Comparison of ENCODE assay signal across 8 cellular contexts in genomic region chr12:48156648-48157015, GRCh38. TPM values are rescaled to one million over a fixed set of nuclear protein-coding genes. Genes with fewer than 3 reads are reported as not detected.
DNase-seq lines count a peak whose midpoint lies in the region; ATAC-seq and TF ChIP-seq lines count a peak whose summit lies in the region.

No MANE protein-coding gene starts in this region.

- no peak for DNase-seq in cardiac muscle cell (ENCODE audit: low read depth in 1 of 2, low spot score in 1 of 2)
- no peak for DNase-seq in Right ventricle myocardium inferior (ENCODE audit: missing footprints)
- no peak for DNase-seq in lung (ENCODE audit: low spot score)
- no peak for DNase-seq in upper lobe of left lung
- DNase-seq in NOMO-1 treated with DMSO at 0.1 percent for 48 hours (lab: John Stamatoyannopoulos, UW; ENCODE audit: unreplicated experiment) = no peak
- DNase-seq in cerebellar cortex (ENCODE audit: low spot score) = no peak

- no peaks in the 10 kb centered on the region for H3K9me3 ChIP-seq in cardiac muscle cell (ENCODE audit: low read depth)
- no peaks in the 10 kb centered on the region for H3K9me3 ChIP-seq in lung (ENCODE audit: control insufficient read depth in 2 of 2, insufficient read depth in 1 of 2, low read length in 1 of 2)
- H3K9me3 ChIP-seq in upper lobe of left lung = no peaks in the 10 kb centered on the region

- no peaks in the 10 kb centered on the region for H3K9me3 Mint-ChIP-seq in brain

- H3K27me3 Mint-ChIP-seq in brain = peaks cover 5% of the 10 kb centered on the region

- H3K4me1 ChIP-seq in cardiac muscle cell (ENCODE audit: low read depth) (peaks cover 14% of the 10 kb centered on the region), lung (ENCODE audit: control insufficient read depth in 2 of 2, insufficient read depth in 2 of 2, low read length in 2 of 2) (peaks cover 3 to 4% of the 10 kb centered on the region in 2 donors), upper lobe of left lung (peaks cover 6 to 20% (median 9%) of the 10 kb centered on the region in 4 donors)

- H3K4me3 ChIP-seq in cardiac muscle cell (peak overlapping the region; percentile 88), lung (peak overlapping the region; percentile 85), upper lobe of left lung (peak overlapping the region; percentile 95 to 98 (median 96))

- H3K27me3 ChIP-seq in cardiac muscle cell (no peaks in the 10 kb centered on the region), lung (ENCODE audit: control insufficient read depth, insufficient read depth) (no peaks in the 10 kb centered on the region), upper lobe of left lung (no peaks in the 10 kb centered on the region)

- TF ChIP-seq EP300 in upper lobe of left lung (IDR thresholded peaks at IDR 0.05) = no peak

- no peaks in the 10 kb centered on the region for H3K36me3 ChIP-seq in cardiac muscle cell
- H3K36me3 ChIP-seq in lung (ENCODE audit: control insufficient read depth in 2 of 2, insufficient read depth in 2 of 2, low read length in 2 of 2) = peaks cover 0 to 5% of the 10 kb centered on the region in 2 donors
- peaks cover 1 to 19% (median 10%) of the 10 kb centered on the region in 4 donors for H3K36me3 ChIP-seq in upper lobe of left lung

- peak overlapping the region; percentile 89 to 100 (median 99) for H3K27ac Mint-ChIP-seq in brain

- ATAC-seq in Right ventricle myocardium inferior (no peak), lung (ENCODE audit: insufficient read depth, low FRiP score) (no peak), upper lobe of left lung (ENCODE audit: low FRiP score in 2 of 2) (no peak), HG03159 (IDR thresholded peaks at IDR 0.05; ENCODE audit: unreplicated experiment) (no peak)

- peak overlapping the region; percentile 95 to 98 (median 98) for H3K4me3 Mint-ChIP-seq in brain

- peaks cover 54% of the 10 kb centered on the region for H3K4me1 Mint-ChIP-seq in brain

- 29 to 32% methylated on average over 8 of the region's 8 CpGs for WGBS in lung, 2 donors
- 24 to 26% methylated on average over 8 of the region's 8 CpGs for WGBS in upper lobe of left lung, 2 donors

- no peak for TF ChIP-seq CTCF in cardiac muscle cell (IDR thresholded peaks at IDR 0.05; ENCODE audit: low read depth, low read length)
- no peak for TF ChIP-seq CTCF in brain (conservative IDR thresholded peaks at IDR 0.05)
- no peak for TF ChIP-seq CTCF in lung (IDR thresholded peaks at IDR 0.05; ENCODE audit: control extremely low read depth, extremely low read depth)
- TF ChIP-seq CTCF in upper lobe of left lung (IDR thresholded peaks at IDR 0.05) = no peak

- TF ChIP-seq POLR2A in upper lobe of left lung (IDR thresholded peaks at IDR 0.05) = no peak

- H3K27ac ChIP-seq in cardiac muscle cell (peak overlapping the region; percentile 88), lung (ENCODE audit: low read depth in 1 of 2, low read length in 1 of 2) (peak overlapping the region; percentile 82 to 90), upper lobe of left lung (peak overlapping the region; percentile 78 to 91 (median 90))

- peaks cover 23% of the 10 kb centered on the region for H3K36me3 Mint-ChIP-seq in brain

- intact Hi-C loops in Right ventricle myocardium inferior (cut with DNase I) = loop anchor here (1.0 to 2.0 kb wide), 2 partner anchors 38 to 50 kb away; partner anchors contain the start of genes PFKM and SENP1

RNA-seq across cellular contexts. Expression of gene ASB8, which starts 0.7 kb away (rescaled TPM):
- total RNA-seq in cardiac muscle cell (41.2 and 47.9 TPM in 2 replicates), Right ventricle myocardium inferior (80.7 TPM), lung (10 to 100 TPM; 34.4 to 55.1 TPM), upper lobe of left lung (10 to 100 TPM; 17.8 to 36.5 (median 30.6) TPM)
- polyA plus RNA-seq in cardiac muscle cell (53.0 and 62.0 TPM in 2 replicates), brain (ENCODE audit: insufficient read depth, low read depth, low replicate concordance) (26.6 TPM), lung (10 to 100 TPM; 12.0 to 19.3 TPM)

RNA-seq across cellular contexts. Expression of gene CCDC184, which starts 26.8 kb away (rescaled TPM):
- total RNA-seq in cardiac muscle cell (0.45 and 1.7 TPM in 2 replicates), Right ventricle myocardium inferior (1.0 TPM), lung (1 to 10 TPM in 1 of 2 donors, under 1 TPM in 1; 0.51 to 3.0 TPM), upper lobe of left lung (1 to 10 TPM in 2 of 6 donors, under 1 TPM in 4; 0.17 to 1.3 (median 0.93) TPM)
- polyA plus RNA-seq in cardiac muscle cell (not detected in 2 replicates), brain (ENCODE audit: insufficient read depth, low read depth, low replicate concordance) (8.9 TPM), lung (1 to 10 TPM in 1 of 2 donors, under 1 TPM in 1; 0.63 to 1.4 TPM)

RNA-seq across cellular contexts. Expression of gene PFKM, which starts 37.5 kb away (rescaled TPM):
- 118 and 152 TPM in 2 replicates for total RNA-seq in cardiac muscle cell
- polyA plus RNA-seq in cardiac muscle cell = 148 and 163 TPM in 2 replicates
- 637 TPM for total RNA-seq in Right ventricle myocardium inferior
- 51.4 TPM for polyA plus RNA-seq in brain (ENCODE audit: insufficient read depth, low read depth, low replicate concordance)
- 10 to 100 TPM; 37.5 to 48.9 TPM for total RNA-seq in lung
- polyA plus RNA-seq in lung = 10 to 100 TPM; 14.0 to 23.3 TPM
- total RNA-seq in upper lobe of left lung = 10 to 100 TPM; 21.4 to 52.4 (median 36.3) TPM

RNA-seq across cellular contexts. Expression of gene OR10AD1, which starts 46.5 kb away (rescaled TPM):
- not detected in 2 replicates for total RNA-seq in cardiac muscle cell
- not detected in 2 replicates for polyA plus RNA-seq in cardiac muscle cell
- total RNA-seq in Right ventricle myocardium inferior = not detected
- polyA plus RNA-seq in brain (ENCODE audit: insufficient read depth, low read depth, low replicate concordance) = not detected
- not detected for total RNA-seq in lung
- polyA plus RNA-seq in lung = not detected
- total RNA-seq in upper lobe of left lung = not detected

RNA-seq across cellular contexts. Expression of gene SENP1, which starts 50.8 kb away (rescaled TPM):
- total RNA-seq in cardiac muscle cell (13.2 and 20.4 TPM in 2 replicates), Right ventricle myocardium inferior (7.7 TPM), lung (10 to 100 TPM; 20.0 to 30.8 TPM), upper lobe of left lung (10 to 100 TPM in 4 of 6 donors, 1 to 10 TPM in 2; 6.3 to 27.3 (median 13.5) TPM)
- polyA plus RNA-seq in cardiac muscle cell (16.7 and 17.1 TPM in 2 replicates), brain (ENCODE audit: insufficient read depth, low read depth, low replicate concordance) (9.5 TPM), lung (1 to 10 TPM; 3.5 to 5.9 TPM)
